8 cellular contexts compared by ENCODE assay signal in the genomic region with DNA sequence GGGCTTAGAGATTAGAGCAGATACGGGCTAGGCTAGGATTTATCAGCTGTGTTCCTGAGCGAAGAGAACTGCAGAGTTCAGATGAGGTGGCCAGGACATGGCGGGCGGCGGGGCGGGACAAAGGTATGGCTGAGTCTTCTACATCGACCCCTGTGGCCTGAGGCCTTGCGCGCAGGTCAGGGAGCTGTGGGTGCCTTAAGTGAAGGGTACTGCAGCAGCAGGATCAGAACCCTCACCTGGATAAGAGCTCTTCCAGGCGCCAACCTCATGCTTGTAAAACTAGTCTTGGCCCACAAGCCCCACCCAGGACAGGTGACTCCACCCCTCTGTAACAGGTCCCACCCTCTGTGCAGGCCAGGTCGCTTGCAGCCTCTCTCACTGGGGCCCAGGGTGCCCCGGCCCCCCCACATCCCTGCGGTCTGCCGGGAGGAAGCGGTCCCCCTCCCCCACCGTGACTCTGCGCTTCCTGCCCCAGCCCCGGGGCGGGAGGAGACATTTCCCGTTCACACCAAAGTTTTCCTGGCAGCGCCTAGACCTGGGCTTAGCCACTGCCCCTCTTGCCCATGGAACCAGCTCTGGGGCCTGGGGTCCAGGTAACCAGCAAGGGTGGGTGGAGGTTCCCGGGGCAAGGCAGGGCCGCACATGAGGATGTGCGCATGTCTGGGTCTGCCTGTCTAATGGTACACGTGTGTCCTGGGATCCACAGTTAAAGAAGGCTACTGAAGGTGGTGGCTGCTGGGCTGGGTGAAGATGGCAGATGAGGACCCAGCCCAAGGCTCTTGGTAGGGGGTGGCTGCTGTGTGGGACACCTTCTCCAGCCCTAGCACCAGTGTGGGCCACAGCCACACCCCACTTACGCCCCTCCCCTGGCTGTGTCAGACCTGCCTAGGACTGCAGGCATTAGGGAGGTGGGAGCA. TPM values are rescaled to one million over a fixed set of nuclear protein-coding genes. Genes with fewer than 3 reads are reported as not detected.
A peak's percentile ranks its signal among the peaks of the same experiment; 100 is the strongest.
DNase-seq lines count a peak whose midpoint lies in the region; ATAC-seq lines count a peak whose summit lies in the region.

No MANE protein-coding gene starts in this region.

- peak; percentile 57 for ATAC-seq in GM18517 (IDR thresholded peaks at IDR 0.05; ENCODE audit: unreplicated experiment)
- peak; percentile 70 for ATAC-seq in HG02981 (IDR thresholded peaks at IDR 0.05; ENCODE audit: unreplicated experiment)
- ATAC-seq in GM18870 (IDR thresholded peaks at IDR 0.05; ENCODE audit: unreplicated experiment) = no peak

- peak; percentile 40 for DNase-seq in RPMI7951 (ENCODE audit: low read depth)
- peak; percentile 94 for DNase-seq in activated effector memory CD4-positive, alpha-beta T cell treated with Interleukin-2 at 50 U/mL for 16 hours
- DNase-seq in iris pigment epithelial cell (ENCODE audit: low read depth) = peak; percentile 47
- peak; percentile 76 to 78 for DNase-seq in stimulated activated CD8-positive, alpha-beta memory T cell treated with anti-CD3 and anti-CD28 coated beads, Interleukin-2, amount 100 ng/mL, for 48 hours (ENCODE audit: low read depth in 2 of 2)
- no peak for DNase-seq in GOT3 (lab: John Stamatoyannopoulos, UW)

RNA-seq across cellular contexts. Expression of a gene that starts 8.3 kb away (rescaled TPM):
- 4.1 and 6.1 TPM in 2 replicates for total RNA-seq in RPMI7951 (2014; rRNA removed; shearing (Covaris generic))

RNA-seq across cellular contexts. Expression of a gene that starts 11.2 kb away (rescaled TPM):
- 32.1 and 48.9 TPM in 2 replicates for total RNA-seq in RPMI7951 (2014; rRNA removed; shearing (Covaris generic))
